Comparison of ENCODE assay signal across 15 cellular contexts in genomic region chr3:64059484-64059883, GRCh38. TPM values are rescaled to one million over a fixed set of nuclear protein-coding genes. Genes with fewer than 3 reads are reported as not detected.
DNase-seq lines count a peak whose midpoint lies in the region; ATAC-seq and TF ChIP-seq lines count a peak whose summit lies in the region.
"Had no signal": no experiment of that assay in that cellular context is flagged by ENCODE, and none has a peak within 500 bp of the region (broad histone marks: within the 10 kb centered on the region; RNA-seq: fewer than 3 reads in every experiment).

No MANE protein-coding gene starts in this region.

- H3K36me3 Mint-ChIP-seq in chondrocyte (ENCODE audit: low read depth) (no peaks in the 10 kb centered on the region), nephron (ENCODE audit: low read depth) (no peaks in the 10 kb centered on the region)
- no peaks in the 10 kb centered on the region for H3K36me3 Mint-ChIP-seq in stimulated activated memory B cell treated with anti-CD40 and anti-IgM and Interleukin-4, amounts not matched to agents 10 μg/mL and 1 μg/mL and 100 μg/mL, for 72 hours

- H3K14ac ChIP-seq in IMR-90 (replicated peaks; ENCODE audit: low read depth, low read length): no peak overlapping the region

- no peaks in the 10 kb centered on the region for H4K20me1 ChIP-seq in IMR-90 (ENCODE audit: insufficient read depth, low read length)

- POLR2A ChIA-PET in IMR-90 (lab: Charles Lee; ENCODE audit: unreplicated experiment): no interaction called here

- H3K4me1 ChIP-seq in IMR-90 (ENCODE audit: control insufficient read depth, insufficient read depth, low read length) (peaks cover 2% of the 10 kb centered on the region; the same call in 1 of the 2 replicates), ovary (ENCODE audit: insufficient read depth) (no peaks in the 10 kb centered on the region)

- no peak overlapping the region for H2AK9ac ChIP-seq in IMR-90 (replicated peaks; ENCODE audit: low read depth, low read length, poor library complexity)

- BruUV-seq in IMR-90 (replicated peaks; lab: Mats Ljungman, UMichigan): no TSS peak

- H3K9ac ChIP-seq in IMR-90 (ENCODE audit: low read depth, low read length): no peak overlapping the region

- H3K36me3 ChIP-seq in IMR-90 (ENCODE audit: control insufficient read depth, insufficient read depth, low read length): no peaks in the 10 kb centered on the region
- H3K36me3 ChIP-seq in ovary: no peaks in the 10 kb centered on the region

- H3K56ac ChIP-seq in IMR-90 (ENCODE audit: extremely low read depth, insufficient read depth, low read length): no peak overlapping the region

- dilution Hi-C loops in IMR-90 (cut with HindIII; ENCODE audit: low sequenced_read_pairs, unreplicated experiment): no loop called here

- no peaks in the 10 kb centered on the region for H3K9me1 ChIP-seq in IMR-90 (ENCODE audit: insufficient read depth, low read length)

- H3K23ac ChIP-seq in IMR-90 (ENCODE audit: low read depth, low read length): no peak overlapping the region

- peak overlapping the region; percentile 26; the same call in 1 of the 2 replicates for H2BK20ac ChIP-seq in IMR-90 (ENCODE audit: low read depth, low read length)

- intact Hi-C loops in IMR-90 (cut with micrococcal nuclease): no loop called here
- intact Hi-C loops in ovary (cut with DNase I): no loop called here

- TF ChIP-seq RAD21 in IMR-90 (IDR thresholded peaks at IDR 0.05; ENCODE audit: low read length): no peak

- no peak overlapping the region; the same call in 2 of the 3 replicates for H2BK15ac ChIP-seq in IMR-90 (ENCODE audit: low read depth, low read length)

- H2BK120ac ChIP-seq in IMR-90 (ENCODE audit: low read depth, low read length): no peak overlapping the region

- in situ Hi-C loops in IMR-90 (cut with MboI; ENCODE audit: low sequenced_read_pairs): no loop called here

- no peak for TF ChIP-seq EP300 in ovary (IDR thresholded peaks at IDR 0.05)

- H3K27ac ChIP-seq in IMR-90 (ENCODE audit: insufficient read depth, low read length): no peak overlapping the region
- H3K27ac ChIP-seq in ovary: no peak overlapping the region

- H3K4me1 Mint-ChIP-seq in chondrocyte (ENCODE audit: low read depth) (peaks cover 32% of the 10 kb centered on the region), nephron (peaks cover 38% of the 10 kb centered on the region)
- peaks cover 6% of the 10 kb centered on the region for H3K4me1 Mint-ChIP-seq in stimulated activated memory B cell treated with anti-CD40 and anti-IgM and Interleukin-4, amounts not matched to agents 10 μg/mL and 1 μg/mL and 100 μg/mL, for 72 hours
- H3K4me1 Mint-ChIP-seq: B cell had no signal

- H3K27me3 ChIP-seq in IMR-90 (ENCODE audit: control insufficient read depth, insufficient read depth, low read length) (no peaks in the 10 kb centered on the region), ovary (no peaks in the 10 kb centered on the region)

- H3K79me1 ChIP-seq in IMR-90 (ENCODE audit: low read depth in 1 of 2, low read length in 2 of 2): no peaks in the 10 kb centered on the region

- H3K18ac ChIP-seq in IMR-90 (ENCODE audit: low read depth, low read length): peak overlapping the region; percentile 53; the same call in 1 of the 2 replicates

- H4K8ac ChIP-seq in IMR-90 (ENCODE audit: low read depth in 2 of 2, low read length in 2 of 2): no peak overlapping the region

- H3K9me3 Mint-ChIP-seq in chondrocyte (ENCODE audit: low read depth) (no peaks in the 10 kb centered on the region), nephron (no peaks in the 10 kb centered on the region)
- no peaks in the 10 kb centered on the region for H3K9me3 Mint-ChIP-seq in stimulated activated memory B cell treated with anti-CD40 and anti-IgM and Interleukin-4, amounts not matched to agents 10 μg/mL and 1 μg/mL and 100 μg/mL, for 72 hours
- H3K9me3 Mint-ChIP-seq: CD4-positive, alpha-beta T cell; H9; IgD-negative memory B cell had no signal

- CTCF ChIA-PET in IMR-90 (lab: Yijun Ruan, JAX): no interaction called here

- no peak overlapping the region for H3K4me3 ChIP-seq in IMR-90 (ENCODE audit: insufficient read depth, low read depth, low read length)
- H3K4me3 ChIP-seq in ovary: no peak overlapping the region

- H3K4ac ChIP-seq in IMR-90 (ENCODE audit: low read depth, low read length): peak overlapping the region; percentile 56; the same call in 1 of the 2 replicates

- TF ChIP-seq CTCF in IMR-90 (conservative IDR thresholded peaks at IDR 0.05; ENCODE audit: low read depth, low read length) (no peak), chondrocyte (IDR thresholded peaks at IDR 0.05) (no peak), nephron (IDR thresholded peaks at IDR 0.05; ENCODE audit: unreplicated experiment in 3 of 3) (no peak), ovary (IDR thresholded peaks at IDR 0.05) (no peak)

- no peaks in the 10 kb centered on the region for H3K27me3 Mint-ChIP-seq in chondrocyte (ENCODE audit: low read depth)
- H3K27me3 Mint-ChIP-seq in nephron (ENCODE audit: low read depth): no peaks in the 10 kb centered on the region
- peaks cover 8% of the 10 kb centered on the region for H3K27me3 Mint-ChIP-seq in stimulated activated memory B cell treated with anti-CD40 and anti-IgM and Interleukin-4, amounts not matched to agents 10 μg/mL and 1 μg/mL and 100 μg/mL, for 72 hours

- no peak overlapping the region for H2AK5ac ChIP-seq in IMR-90 (ENCODE audit: low read depth, low read length)

- no peak overlapping the region for H2BK5ac ChIP-seq in IMR-90 (ENCODE audit: low read depth, low read length, poor library complexity, severe bottlenecking)

- H3K4me2 ChIP-seq in IMR-90 (ENCODE audit: low read depth, low read length): no peak overlapping the region

- no peak overlapping the region for H2AFZ ChIP-seq in IMR-90 (replicated peaks; ENCODE audit: low read length, poor library complexity)

- H3K4me3 Mint-ChIP-seq in chondrocyte (ENCODE audit: unreplicated experiment): no peak overlapping the region
- no peak overlapping the region for H3K4me3 Mint-ChIP-seq in nephron
- H3K4me3 Mint-ChIP-seq in stimulated activated memory B cell treated with anti-CD40 and anti-IgM and Interleukin-4, amounts not matched to agents 10 μg/mL and 1 μg/mL and 100 μg/mL, for 72 hours: no peak overlapping the region
- H3K4me3 Mint-ChIP-seq: B cell; CD4-positive, alpha-beta T cell; H9; IgD-negative memory B cell had no signal

- no peak for TF ChIP-seq POLR2A in IMR-90 (IDR thresholded peaks at IDR 0.05; ENCODE audit: low read depth, low read length)
- TF ChIP-seq POLR2A in ovary (IDR thresholded peaks at IDR 0.05): no peak

- H3K9me3 ChIP-seq in IMR-90 (ENCODE audit: control insufficient read depth, insufficient read depth, low read length) (0 out of 2 replicates have a peak, but pooled peaks cover 3% of the 10 kb centered on the region), ovary (no peaks in the 10 kb centered on the region)

- ATAC-seq in IMR-90 (ENCODE audit: low read depth) (no peak), GM19467 (IDR thresholded peaks at IDR 0.05; ENCODE audit: unreplicated experiment) (no peak)
- ATAC-seq in stimulated activated memory B cell treated with anti-CD40 and anti-IgM and Interleukin-4, amounts not matched to agents 10 μg/mL and 1 μg/mL and 100 μg/mL, for 72 hours: peak; percentile 59

- H4K5ac ChIP-seq in IMR-90 (ENCODE audit: low read depth, low read length): no peak overlapping the region

- H3K27ac Mint-ChIP-seq in chondrocyte (ENCODE audit: unreplicated experiment): peak overlapping the region; percentile 49
- peak overlapping the region; percentile 26 to 38 (median 38) for H3K27ac Mint-ChIP-seq in nephron
- no peak overlapping the region for H3K27ac Mint-ChIP-seq in stimulated activated memory B cell treated with anti-CD40 and anti-IgM and Interleukin-4, amounts not matched to agents 10 μg/mL and 1 μg/mL and 100 μg/mL, for 72 hours
- H3K27ac Mint-ChIP-seq: B cell; CD4-positive, alpha-beta T cell; H9; IgD-negative memory B cell had no signal

- WGBS in IMR-90 (ENCODE audit: extremely low coverage in 2 of 2, insufficient read length in 1 of 2), 2 experiments: no CpG with 5 or more reads among the region's 3 CpGs
- WGBS in ovary, 3 donors: 63 to 70% (median 65%) methylated on average over 3 of the region's 3 CpGs

- no peak overlapping the region for H4K91ac ChIP-seq in IMR-90 (ENCODE audit: insufficient read depth, low read depth, low read length)

- DNase-seq in IMR-90: no peak
- DNase-seq in chondrocyte (ENCODE audit: low spot score): no peak
- no peak for DNase-seq in NCI-H1105 (lab: John Stamatoyannopoulos, UW)
- DNase-seq in ovary: no peak
- DNase-seq: C1 segment of cervical spinal cord; Calu3; CD4-positive, alpha-beta T cell; DMS 273 treated with DMSO at 0.1 percent for 48 hours; GOT3; H9 had no signal

TF ChIP-seq in IMR-90, 13 proteins besides CTCF, POLR2A, EP300 and RAD21 (continues in another document):
- TF ChIP-seq RFX5 (IDR thresholded peaks at IDR 0.05; ENCODE audit: low read depth, low read length): no peak
- no peak for TF ChIP-seq CHD1 (IDR thresholded peaks at IDR 0.05; ENCODE audit: low read depth, low read length)
- no peak for TF ChIP-seq CEBPB (IDR thresholded peaks at IDR 0.05; ENCODE audit: low read depth, low read length)
- no peak for TF ChIP-seq MAZ (IDR thresholded peaks at IDR 0.05; ENCODE audit: borderline replicate concordance, low read depth, low read length)
- TF ChIP-seq FOS (IDR thresholded peaks at IDR 0.05; ENCODE audit: low read depth, low read length): no peak
- no peak for TF ChIP-seq BHLHE40 (IDR thresholded peaks at IDR 0.05; ENCODE audit: low read depth, low read length)
- TF ChIP-seq ELK1 (IDR thresholded peaks at IDR 0.05; ENCODE audit: borderline replicate concordance, low read depth, low read length): no peak
- TF ChIP-seq SMC3 (IDR thresholded peaks at IDR 0.05; ENCODE audit: low read depth, low read length): no peak
- TF ChIP-seq MXI1 (IDR thresholded peaks at IDR 0.05; ENCODE audit: borderline replicate concordance, low read depth, low read length): no peak
- no peak for TF ChIP-seq NFE2L2 (IDR thresholded peaks at IDR 0.05; ENCODE audit: low read depth, low read length)
- no peak for TF ChIP-seq MAFK (IDR thresholded peaks at IDR 0.05; ENCODE audit: low read depth, low read length)

RNA-seq across cellular contexts. Expression of gene PSMD6, which starts 36.2 kb away (rescaled TPM):
- 91.8 and 144 TPM in 2 replicates for total RNA-seq in IMR-90 (2012; rRNA removed)
- polyA plus RNA-seq in IMR-90 (2012; rRNA removed): 86.6 and 87.0 TPM in 2 replicates
- polyA plus RNA-seq in IMR-90 (2012; cell fraction: cytosol; rRNA removed): 36.9 and 48.4 TPM in 2 replicates
- polyA plus RNA-seq in IMR-90 (2012; cell fraction: nucleus; rRNA removed; ENCODE audit: low replicate concordance): 30.8 and 43.7 TPM in 2 replicates
- 64.2 to 86.4 TPM (median 65.0 TPM) in 3 replicates for total RNA-seq in chondrocyte
- total RNA-seq in ovary: 10 to 100 TPM; 30.8 to 60.7 (median 55.7) TPM
- 10 to 100 TPM; 51.0 to 68.6 TPM for polyA plus RNA-seq in ovary
